ENCODE assay signal across 25 cellular contexts in the genomic region with DNA sequence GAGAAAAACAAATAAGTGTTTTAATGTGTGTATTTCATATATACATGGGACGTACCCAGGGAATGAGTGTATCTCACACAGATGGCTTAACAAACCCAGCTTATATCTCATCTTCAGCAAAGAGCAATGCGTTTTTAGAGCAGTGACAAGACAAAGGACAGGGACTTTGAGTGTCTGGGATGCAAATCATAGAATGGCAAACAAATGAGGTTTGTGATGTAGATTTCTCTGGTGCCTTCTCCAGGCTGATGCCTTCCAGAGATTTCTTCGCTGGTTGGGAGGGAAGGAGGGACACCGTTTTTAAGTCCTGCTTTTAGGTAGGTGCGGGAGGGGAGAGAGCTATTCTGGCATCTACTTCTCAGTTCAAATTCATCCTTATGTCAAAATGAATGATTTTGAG.
"Had no signal": no experiment of that assay in that cellular context is flagged by ENCODE, and none has a peak within 500 bp of the region (broad histone marks: within the 10 kb centered on the region; RNA-seq: fewer than 3 reads in every experiment).

No MANE protein-coding gene starts in this region.

- H3K9ac ChIP-seq: neural progenitor cell, parathyroid adenoma had no signal

- H3K27me3 Mint-ChIP-seq: activated CD4-positive, alpha-beta memory T cell treated with anti-CD3 and anti-CD28 coated beads, Interleukin-2, amount 10 ng/mL, durations not matched to agents 7 days and 5 days; activated CD4-positive, alpha-beta T cell treated with anti-CD3 and anti-CD28 coated beads, Interleukin-2, amount 10 ng/mL, durations not matched to agents 7 days and 5 days; activated naive CD4-positive, alpha-beta T cell treated with anti-CD3 and anti-CD28 coated beads, Interleukin-2, amount 10 ng/mL, durations not matched to agents 7 days and 5 days; activated T-cell treated with anti-CD3 and anti-CD28 coated beads, Interleukin-2, amount 50 U/mL, for 24 hours; type B pancreatic cell had no signal

- H3K36me3 ChIP-seq: brain microvascular endothelial cell, esophagus muscularis mucosa, neural progenitor cell, spleen, vagina had no signal

- H3K4me1 ChIP-seq: esophagus muscularis mucosa, foreskin keratinocyte, neural progenitor cell, parathyroid adenoma, spleen, vagina had no signal

- ATAC-seq: foreskin keratinocyte, left colon, natural killer cell, right cardiac atrium had no signal

- DNase-seq: activated CD4-positive, alpha-beta memory T cell treated with anti-CD3 and anti-CD28 coated beads, Interleukin-2, amount 10 ng/mL, durations not matched to agents 7 days and 5 days; activated CD4-positive, alpha-beta T cell treated with anti-CD3 and anti-CD28 coated beads for 1 hour; activated CD4-positive, alpha-beta T cell treated with anti-CD3 and anti-CD28 coated beads, Interleukin-2, amount 10 ng/mL, durations not matched to agents 7 days and 5 days; activated CD8-positive, alpha-beta memory T cell treated with anti-CD3 and anti-CD28 coated beads, Interleukin-2, amount 50 U/mL, for 48 hours; activated gamma-delta T cell; activated naive CD4-positive, alpha-beta T cell treated with anti-CD3 and anti-CD28 coated beads, Interleukin-2, amount 10 ng/mL, durations not matched to agents 7 days and 5 days; activated naive CD8-positive, alpha-beta T cell treated with anti-CD3 and anti-CD28 coated beads, Interleukin-2, amount 10 ng/mL, durations not matched to agents 7 days and 5 days; activated T-cell treated with anti-CD3 and anti-CD28 coated beads, Interleukin-2, amount 50 U/mL, for 24 hours; brain microvascular endothelial cell; cortex of kidney; foreskin keratinocyte; left colon; mammary epithelial cell; natural killer cell; occipital lobe; right cardiac atrium; spleen; stimulated activated CD4-positive, alpha-beta T cell treated with anti-CD3 and anti-CD28 coated beads, Interleukin-2, amount 100 ng/mL, for 48 hours; stimulated activated naive CD4-positive, alpha-beta T cell treated with Interleukin-2 at 50 U/mL for 16 hours; T-helper 2 cell had no signal

- H3K9me3 ChIP-seq: esophagus muscularis mucosa, vagina had no signal

- H3K4me2 ChIP-seq: neural progenitor cell had no signal

- H2AFZ ChIP-seq: neural progenitor cell, parathyroid adenoma had no signal

- H3K27me3 ChIP-seq: brain microvascular endothelial cell, esophagus muscularis mucosa, foreskin keratinocyte, neural progenitor cell, spleen, vagina had no signal

- H3K27ac ChIP-seq: brain microvascular endothelial cell, esophagus muscularis mucosa, foreskin keratinocyte, neural progenitor cell, parathyroid adenoma, spleen, vagina had no signal

- H3K4me1 Mint-ChIP-seq: activated CD4-positive, alpha-beta memory T cell treated with anti-CD3 and anti-CD28 coated beads, Interleukin-2, amount 10 ng/mL, durations not matched to agents 7 days and 5 days; activated CD4-positive, alpha-beta T cell treated with anti-CD3 and anti-CD28 coated beads, Interleukin-2, amount 10 ng/mL, durations not matched to agents 7 days and 5 days; activated naive CD4-positive, alpha-beta T cell treated with anti-CD3 and anti-CD28 coated beads, Interleukin-2, amount 10 ng/mL, durations not matched to agents 7 days and 5 days; activated naive CD8-positive, alpha-beta T cell treated with anti-CD3 and anti-CD28 coated beads, Interleukin-2, amount 10 ng/mL, durations not matched to agents 7 days and 5 days; neural progenitor cell had no signal

- H3K4me3 ChIP-seq: esophagus muscularis mucosa, neural progenitor cell, spleen, vagina had no signal

- H3K4me3 Mint-ChIP-seq: activated CD4-positive, alpha-beta memory T cell treated with anti-CD3 and anti-CD28 coated beads, Interleukin-2, amount 10 ng/mL, durations not matched to agents 7 days and 5 days; activated CD4-positive, alpha-beta T cell treated with anti-CD3 and anti-CD28 coated beads, Interleukin-2, amount 10 ng/mL, durations not matched to agents 7 days and 5 days; activated naive CD4-positive, alpha-beta T cell treated with anti-CD3 and anti-CD28 coated beads, Interleukin-2, amount 10 ng/mL, durations not matched to agents 7 days and 5 days; activated naive CD8-positive, alpha-beta T cell treated with anti-CD3 and anti-CD28 coated beads, Interleukin-2, amount 10 ng/mL, durations not matched to agents 7 days and 5 days; activated T-cell treated with anti-CD3 and anti-CD28 coated beads, Interleukin-2, amount 50 U/mL, for 24 hours; natural killer cell; neural progenitor cell; type B pancreatic cell had no signal

- H3K27ac Mint-ChIP-seq: activated CD4-positive, alpha-beta memory T cell treated with anti-CD3 and anti-CD28 coated beads, Interleukin-2, amount 10 ng/mL, durations not matched to agents 7 days and 5 days; activated CD4-positive, alpha-beta T cell treated with anti-CD3 and anti-CD28 coated beads, Interleukin-2, amount 10 ng/mL, durations not matched to agents 7 days and 5 days; activated naive CD4-positive, alpha-beta T cell treated with anti-CD3 and anti-CD28 coated beads, Interleukin-2, amount 10 ng/mL, durations not matched to agents 7 days and 5 days; activated naive CD8-positive, alpha-beta T cell treated with anti-CD3 and anti-CD28 coated beads, Interleukin-2, amount 10 ng/mL, durations not matched to agents 7 days and 5 days; activated T-cell treated with anti-CD3 and anti-CD28 coated beads, Interleukin-2, amount 50 U/mL, for 24 hours; natural killer cell; neural progenitor cell; type B pancreatic cell had no signal
